8 cellular contexts compared by ENCODE assay signal in genomic region chr3:44862221-44862637, GRCh38. TPM values are rescaled to one million over a fixed set of nuclear protein-coding genes. Genes with fewer than 3 reads are reported as not detected.
A peak's percentile ranks its signal among the peaks of the same experiment; 100 is the strongest.
DNase-seq lines count a peak whose midpoint lies in the region; ATAC-seq and TF ChIP-seq lines count a peak whose summit lies in the region.

No MANE protein-coding gene starts in this region.

- peak overlapping the region; percentile 82 for H3K4me3 Mint-ChIP-seq in activated T-helper 2 cell treated with anti-CD3 and anti-CD28 coated beads, Interferon-gamma antibody, Interleukin-2, Interleukin-4, amounts not matched to agents 10 μg/mL and 5 μg/mL and 100 μg/mL, durations not matched to agents 14 hours and 24 hours and 36 hours (ENCODE audit: low read depth)

- no peaks in the 10 kb centered on the region for H3K27me3 ChIP-seq in HUES48 (ENCODE audit: control insufficient read depth, insufficient read depth, low read length)

- H3K4me3 ChIP-seq in HUES48 (ENCODE audit: low read depth, low read length) = peak overlapping the region; percentile 76
- H3K4me3 ChIP-seq in iPS-18c (ENCODE audit: insufficient read depth, low read depth, low read length) = peak overlapping the region; percentile 59
- H3K4me3 ChIP-seq in skin epidermis = peak overlapping the region; percentile 41 to 70 (median 65)

- 0 out of 3 replicates have a peak, but pooled peaks have one; percentile 3 for TF ChIP-seq CTCF in GM12872 (IDR thresholded peaks at IDR 0.05; ENCODE audit: insufficient read depth, low read depth, low read length)

- H3K9me3 Mint-ChIP-seq in activated T-helper 2 cell treated with anti-CD3 and anti-CD28 coated beads, Interferon-gamma antibody, Interleukin-2, Interleukin-4, amounts not matched to agents 10 μg/mL and 5 μg/mL and 100 μg/mL, durations not matched to agents 14 hours and 24 hours and 36 hours = no peaks in the 10 kb centered on the region

- peaks cover 6% of the 10 kb centered on the region for H3K4me1 ChIP-seq in HUES48 (ENCODE audit: control insufficient read depth, insufficient read depth, low read length)

- 0 out of 2 replicates have a peak, but pooled peaks cover 6% of the 10 kb centered on the region for H3K36me3 ChIP-seq in HUES48 (ENCODE audit: control insufficient read depth, insufficient read depth, low read length)

- DNase-seq in activated T-helper 2 cell treated with anti-CD3 and anti-CD28 coated beads, Interferon-gamma antibody, Interleukin-2, Interleukin-4, amounts not matched to agents 10 μg/mL and 5 μg/mL and 100 μg/mL, durations not matched to agents 14 hours and 24 hours and 36 hours (ENCODE audit: low spot score) = no peak
- DNase-seq in AG20443 (ENCODE audit: low spot score) (no peak), left lobe of liver (ENCODE audit: low spot score) (no peak)

- peaks cover 16% of the 10 kb centered on the region for H3K36me3 Mint-ChIP-seq in activated T-helper 2 cell treated with anti-CD3 and anti-CD28 coated beads, Interferon-gamma antibody, Interleukin-2, Interleukin-4, amounts not matched to agents 10 μg/mL and 5 μg/mL and 100 μg/mL, durations not matched to agents 14 hours and 24 hours and 36 hours (ENCODE audit: low read depth)

- no peak overlapping the region for H3K27ac ChIP-seq in HUES48 (ENCODE audit: low read depth, low read length)
- H3K27ac ChIP-seq in skin epidermis = peak overlapping the region; percentile 72 to 96 (median 89)

- peak overlapping the region; percentile 79 for H3K9ac ChIP-seq in HUES48 (ENCODE audit: low read depth, low read length)

- H3K27ac Mint-ChIP-seq in activated T-helper 2 cell treated with anti-CD3 and anti-CD28 coated beads, Interferon-gamma antibody, Interleukin-2, Interleukin-4, amounts not matched to agents 10 μg/mL and 5 μg/mL and 100 μg/mL, durations not matched to agents 14 hours and 24 hours and 36 hours = peak overlapping the region; percentile 83

- H3K9me3 ChIP-seq in HUES48 (ENCODE audit: control insufficient read depth, insufficient read depth, low read length) (no peaks in the 10 kb centered on the region), iPS-18c (ENCODE audit: control insufficient read depth, insufficient read depth, low read length) (no peaks in the 10 kb centered on the region)

- no peaks in the 10 kb centered on the region for H3K27me3 Mint-ChIP-seq in activated T-helper 2 cell treated with anti-CD3 and anti-CD28 coated beads, Interferon-gamma antibody, Interleukin-2, Interleukin-4, amounts not matched to agents 10 μg/mL and 5 μg/mL and 100 μg/mL, durations not matched to agents 14 hours and 24 hours and 36 hours (ENCODE audit: low read depth)

- ATAC-seq in GM21526 (IDR thresholded peaks at IDR 0.05; ENCODE audit: low FRiP score, unreplicated experiment) (peak; percentile 23), left lobe of liver (no peak)

- intact Hi-C loops in activated T-helper 2 cell treated with anti-CD3 and anti-CD28 coated beads, Interferon-gamma antibody, Interleukin-2, Interleukin-4, amounts not matched to agents 10 μg/mL and 5 μg/mL and 100 μg/mL, durations not matched to agents 14 hours and 24 hours and 36 hours (cut with micrococcal nuclease) = no loop called here

- peaks cover 29% of the 10 kb centered on the region for H3K4me1 Mint-ChIP-seq in activated T-helper 2 cell treated with anti-CD3 and anti-CD28 coated beads, Interferon-gamma antibody, Interleukin-2, Interleukin-4, amounts not matched to agents 10 μg/mL and 5 μg/mL and 100 μg/mL, durations not matched to agents 14 hours and 24 hours and 36 hours (ENCODE audit: low read depth)

RNA-seq across cellular contexts. Expression of gene TMEM42, which starts 0.5 kb away (rescaled TPM):
- total RNA-seq in activated T-helper 2 cell treated with anti-CD3 and anti-CD28 coated beads, Interferon-gamma antibody, Interleukin-2, Interleukin-4, amounts not matched to agents 10 μg/mL and 5 μg/mL and 100 μg/mL, durations not matched to agents 14 hours and 24 hours and 36 hours = 8.8 and 9.4 TPM in 2 replicates
- 9.7 TPM for total RNA-seq in left lobe of liver

RNA-seq across cellular contexts. Expression of gene TGM4, which starts 12.2 kb away (rescaled TPM):
- total RNA-seq in activated T-helper 2 cell treated with anti-CD3 and anti-CD28 coated beads, Interferon-gamma antibody, Interleukin-2, Interleukin-4, amounts not matched to agents 10 μg/mL and 5 μg/mL and 100 μg/mL, durations not matched to agents 14 hours and 24 hours and 36 hours = not detected in 2 replicates
- not detected for total RNA-seq in left lobe of liver
